In the genomic region with DNA sequence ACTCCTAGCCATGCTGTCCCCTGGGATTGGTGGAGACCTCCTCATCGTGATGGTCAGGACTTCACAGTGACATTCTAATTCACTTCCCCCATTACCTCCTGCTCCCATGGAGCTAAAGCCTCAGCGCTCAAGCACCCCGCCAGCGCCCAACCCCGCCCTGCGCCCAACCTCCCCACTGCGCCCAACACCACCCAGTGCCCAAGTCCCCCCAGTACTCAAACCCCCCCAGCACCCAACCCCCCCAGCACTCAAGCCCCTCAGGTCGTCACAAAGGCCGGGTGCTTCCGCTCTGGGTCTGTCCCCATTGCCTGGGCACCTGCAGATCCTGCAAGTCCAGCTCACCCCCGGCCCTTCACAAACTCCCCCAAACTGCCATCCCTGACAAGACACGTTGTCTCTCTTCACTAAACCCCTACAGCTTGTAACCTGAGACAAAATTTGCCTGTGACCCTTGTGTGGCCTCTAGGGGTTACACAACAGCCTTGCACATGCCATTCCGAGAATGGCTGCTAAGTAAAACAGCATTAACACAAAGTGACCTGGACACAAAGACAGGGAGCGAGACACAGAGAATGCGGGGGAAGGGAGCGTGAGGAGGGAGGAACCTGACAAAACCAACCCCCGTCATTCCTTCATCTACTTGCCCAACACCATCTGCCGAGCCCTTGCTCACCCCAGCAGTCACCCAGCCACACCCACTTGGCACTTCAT, we compare ENCODE assay signal across 1 cellular context.
TF ChIP-seq lines count a peak whose summit lies in the region.

No MANE protein-coding gene starts in this region.

TF ChIP-seq in H1, 55 proteins besides CTCF, POLR2A, EP300 and RAD21:
- TF ChIP-seq HDAC2 (IDR thresholded peaks at IDR 0.05; ENCODE audit: borderline replicate concordance in 1 of 2, low read depth in 2 of 2, low read length in 2 of 2) (no peak), POU5F1 (IDR thresholded peaks at IDR 0.05; ENCODE audit: low read depth, low read length) (no peak), RXRA (IDR thresholded peaks at IDR 0.05; ENCODE audit: insufficient read depth, low read depth, low read length) (0 out of 2 replicates have a peak, but pooled peaks have one; percentile 24), SRF (IDR thresholded peaks at IDR 0.05; ENCODE audit: low read depth, low read length) (no peak), KDM5A (IDR thresholded peaks at IDR 0.05; ENCODE audit: low read length) (no peak), FOSL1 (IDR thresholded peaks at IDR 0.05; ENCODE audit: insufficient read depth, low read depth, low read length) (no peak), CHD2 (IDR thresholded peaks at IDR 0.05; ENCODE audit: low read length) (no peak), CTBP2 (IDR thresholded peaks at IDR 0.05; ENCODE audit: borderline replicate concordance, insufficient read depth, insufficient read length, low read length) (no peak), TAF1 (IDR thresholded peaks at IDR 0.05; ENCODE audit: low read depth, low read length) (no peak), CEBPB (IDR thresholded peaks at IDR 0.05; ENCODE audit: low read depth, low read length) (peak; percentile 82)
- TF ChIP-seq, protein P1, sequence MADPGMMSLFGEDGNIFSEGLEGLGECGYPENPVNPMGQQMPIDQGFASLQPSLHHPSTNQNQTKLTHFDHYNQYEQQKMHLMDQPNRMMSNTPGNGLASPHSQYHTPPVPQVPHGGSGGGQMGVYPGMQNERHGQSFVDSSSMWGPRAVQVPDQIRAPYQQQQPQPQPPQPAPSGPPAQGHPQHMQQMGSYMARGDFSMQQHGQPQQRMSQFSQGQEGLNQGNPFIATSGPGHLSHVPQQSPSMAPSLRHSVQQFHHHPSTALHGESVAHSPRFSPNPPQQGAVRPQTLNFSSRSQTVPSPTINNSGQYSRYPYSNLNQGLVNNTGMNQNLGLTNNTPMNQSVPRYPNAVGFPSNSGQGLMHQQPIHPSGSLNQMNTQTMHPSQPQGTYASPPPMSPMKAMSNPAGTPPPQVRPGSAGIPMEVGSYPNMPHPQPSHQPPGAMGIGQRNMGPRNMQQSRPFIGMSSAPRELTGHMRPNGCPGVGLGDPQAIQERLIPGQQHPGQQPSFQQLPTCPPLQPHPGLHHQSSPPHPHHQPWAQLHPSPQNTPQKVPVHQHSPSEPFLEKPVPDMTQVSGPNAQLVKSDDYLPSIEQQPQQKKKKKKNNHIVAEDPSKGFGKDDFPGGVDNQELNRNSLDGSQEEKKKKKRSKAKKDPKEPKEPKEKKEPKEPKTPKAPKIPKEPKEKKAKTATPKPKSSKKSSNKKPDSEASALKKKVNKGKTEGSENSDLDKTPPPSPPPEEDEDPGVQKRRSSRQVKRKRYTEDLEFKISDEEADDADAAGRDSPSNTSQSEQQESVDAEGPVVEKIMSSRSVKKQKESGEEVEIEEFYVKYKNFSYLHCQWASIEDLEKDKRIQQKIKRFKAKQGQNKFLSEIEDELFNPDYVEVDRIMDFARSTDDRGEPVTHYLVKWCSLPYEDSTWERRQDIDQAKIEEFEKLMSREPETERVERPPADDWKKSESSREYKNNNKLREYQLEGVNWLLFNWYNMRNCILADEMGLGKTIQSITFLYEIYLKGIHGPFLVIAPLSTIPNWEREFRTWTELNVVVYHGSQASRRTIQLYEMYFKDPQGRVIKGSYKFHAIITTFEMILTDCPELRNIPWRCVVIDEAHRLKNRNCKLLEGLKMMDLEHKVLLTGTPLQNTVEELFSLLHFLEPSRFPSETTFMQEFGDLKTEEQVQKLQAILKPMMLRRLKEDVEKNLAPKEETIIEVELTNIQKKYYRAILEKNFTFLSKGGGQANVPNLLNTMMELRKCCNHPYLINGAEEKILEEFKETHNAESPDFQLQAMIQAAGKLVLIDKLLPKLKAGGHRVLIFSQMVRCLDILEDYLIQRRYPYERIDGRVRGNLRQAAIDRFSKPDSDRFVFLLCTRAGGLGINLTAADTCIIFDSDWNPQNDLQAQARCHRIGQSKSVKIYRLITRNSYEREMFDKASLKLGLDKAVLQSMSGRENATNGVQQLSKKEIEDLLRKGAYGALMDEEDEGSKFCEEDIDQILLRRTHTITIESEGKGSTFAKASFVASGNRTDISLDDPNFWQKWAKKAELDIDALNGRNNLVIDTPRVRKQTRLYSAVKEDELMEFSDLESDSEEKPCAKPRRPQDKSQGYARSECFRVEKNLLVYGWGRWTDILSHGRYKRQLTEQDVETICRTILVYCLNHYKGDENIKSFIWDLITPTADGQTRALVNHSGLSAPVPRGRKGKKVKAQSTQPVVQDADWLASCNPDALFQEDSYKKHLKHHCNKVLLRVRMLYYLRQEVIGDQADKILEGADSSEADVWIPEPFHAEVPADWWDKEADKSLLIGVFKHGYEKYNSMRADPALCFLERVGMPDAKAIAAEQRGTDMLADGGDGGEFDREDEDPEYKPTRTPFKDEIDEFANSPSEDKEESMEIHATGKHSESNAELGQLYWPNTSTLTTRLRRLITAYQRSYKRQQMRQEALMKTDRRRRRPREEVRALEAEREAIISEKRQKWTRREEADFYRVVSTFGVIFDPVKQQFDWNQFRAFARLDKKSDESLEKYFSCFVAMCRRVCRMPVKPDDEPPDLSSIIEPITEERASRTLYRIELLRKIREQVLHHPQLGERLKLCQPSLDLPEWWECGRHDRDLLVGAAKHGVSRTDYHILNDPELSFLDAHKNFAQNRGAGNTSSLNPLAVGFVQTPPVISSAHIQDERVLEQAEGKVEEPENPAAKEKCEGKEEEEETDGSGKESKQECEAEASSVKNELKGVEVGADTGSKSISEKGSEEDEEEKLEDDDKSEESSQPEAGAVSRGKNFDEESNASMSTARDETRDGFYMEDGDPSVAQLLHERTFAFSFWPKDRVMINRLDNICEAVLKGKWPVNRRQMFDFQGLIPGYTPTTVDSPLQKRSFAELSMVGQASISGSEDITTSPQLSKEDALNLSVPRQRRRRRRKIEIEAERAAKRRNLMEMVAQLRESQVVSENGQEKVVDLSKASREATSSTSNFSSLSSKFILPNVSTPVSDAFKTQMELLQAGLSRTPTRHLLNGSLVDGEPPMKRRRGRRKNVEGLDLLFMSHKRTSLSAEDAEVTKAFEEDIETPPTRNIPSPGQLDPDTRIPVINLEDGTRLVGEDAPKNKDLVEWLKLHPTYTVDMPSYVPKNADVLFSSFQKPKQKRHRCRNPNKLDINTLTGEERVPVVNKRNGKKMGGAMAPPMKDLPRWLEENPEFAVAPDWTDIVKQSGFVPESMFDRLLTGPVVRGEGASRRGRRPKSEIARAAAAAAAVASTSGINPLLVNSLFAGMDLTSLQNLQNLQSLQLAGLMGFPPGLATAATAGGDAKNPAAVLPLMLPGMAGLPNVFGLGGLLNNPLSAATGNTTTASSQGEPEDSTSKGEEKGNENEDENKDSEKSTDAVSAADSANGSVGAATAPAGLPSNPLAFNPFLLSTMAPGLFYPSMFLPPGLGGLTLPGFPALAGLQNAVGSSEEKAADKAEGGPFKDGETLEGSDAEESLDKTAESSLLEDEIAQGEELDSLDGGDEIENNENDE (IDR thresholded peaks at IDR 0.05; ENCODE audit: insufficient replicate concordance, low read length) = no peak
